In the genomic region with DNA sequence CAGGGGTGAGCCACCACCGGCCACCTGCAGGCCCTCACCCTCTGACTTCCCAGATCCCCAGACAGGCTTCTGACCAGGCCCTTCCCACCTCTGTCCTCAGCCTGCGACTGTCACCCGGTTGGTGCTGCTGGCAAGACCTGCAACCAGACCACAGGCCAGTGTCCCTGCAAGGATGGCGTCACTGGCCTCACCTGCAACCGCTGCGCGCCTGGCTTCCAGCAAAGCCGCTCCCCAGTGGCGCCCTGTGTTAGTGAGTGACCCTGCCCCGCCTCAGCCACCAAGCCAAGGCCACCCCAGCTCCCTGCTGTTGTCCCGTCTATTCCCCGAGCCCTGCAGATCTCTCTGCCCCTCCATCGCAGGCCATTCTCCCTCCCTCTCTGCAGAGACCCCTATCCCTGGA, we compare ENCODE assay signal across 13 cellular contexts. TPM values are rescaled to one million over a fixed set of nuclear protein-coding genes. Genes with fewer than 3 reads are reported as not detected.
DNase-seq lines count a peak whose midpoint lies in the region; ATAC-seq and TF ChIP-seq lines count a peak whose summit lies in the region.
"Had no signal": no experiment of that assay in that cellular context is flagged by ENCODE, and none has a peak within 500 bp of the region (broad histone marks: within the 10 kb centered on the region; RNA-seq: fewer than 3 reads in every experiment).

No MANE protein-coding gene starts in this region.

- H3K9ac ChIP-seq in SU-DHL-6 (ENCODE audit: low read length) = no peak overlapping the region

- H3K36me3 ChIP-seq in SU-DHL-6 (ENCODE audit: low read length) = no peaks in the 10 kb centered on the region
- H3K36me3 ChIP-seq: left ventricle myocardium inferior, thoracic aorta had no signal

- no peak overlapping the region for H3K27ac Mint-ChIP-seq in glutamatergic neuron (ENCODE audit: unreplicated experiment)

- H3F3A ChIP-seq in SU-DHL-6 (ENCODE audit: insufficient read depth) = peaks cover 12% of the 10 kb centered on the region; the same call in 1 of the 2 replicates

- H3K9me3 Mint-ChIP-seq in glutamatergic neuron (ENCODE audit: unreplicated experiment) = peaks cover 10% of the 10 kb centered on the region

- peaks cover 20% of the 10 kb centered on the region for H3K27me3 Mint-ChIP-seq in glutamatergic neuron (ENCODE audit: unreplicated experiment)

- H3K4me1 Mint-ChIP-seq in glutamatergic neuron (ENCODE audit: low read depth, unreplicated experiment) = peaks cover 18% of the 10 kb centered on the region

- peak overlapping the region; percentile 65 for H3K4me2 ChIP-seq in SU-DHL-6 (ENCODE audit: low read depth, low read length, poor library complexity, severe bottlenecking)

- no peaks in the 10 kb centered on the region for H3K79me2 ChIP-seq in SU-DHL-6 (ENCODE audit: insufficient read depth, low read length)

- H3K36me3 Mint-ChIP-seq in glutamatergic neuron (ENCODE audit: unreplicated experiment) = no peaks in the 10 kb centered on the region

- H4K20me1 ChIP-seq in SU-DHL-6 (ENCODE audit: low read depth, low read length) = no peaks in the 10 kb centered on the region; the same call in 1 of the 2 replicates

- H3K9me2 ChIP-seq in SU-DHL-6 (replicated peaks; ENCODE audit: insufficient read depth, low read length) = no peaks in the 10 kb centered on the region

- ATAC-seq in HG03095 (IDR thresholded peaks at IDR 0.05; ENCODE audit: unreplicated experiment) = no peak

- TF ChIP-seq CTCF in SU-DHL-6 (IDR thresholded peaks at IDR 0.05; ENCODE audit: insufficient read depth, low read length, poor library complexity, severe bottlenecking) (no peak), glutamatergic neuron (IDR thresholded peaks at IDR 0.05; ENCODE audit: partially characterized antibody, unreplicated experiment) (no peak)

- H3K4me3 Mint-ChIP-seq in glutamatergic neuron (ENCODE audit: unreplicated experiment) = peak overlapping the region; percentile 67

- DNase-seq in 8988T = peak; percentile 40
- peak; percentile 13 for DNase-seq in COLO668 (lab: John Stamatoyannopoulos, UW; ENCODE audit: unreplicated experiment)
- DNase-seq in glutamatergic neuron = no peak
- no peak for DNase-seq in KG1 (lab: John Stamatoyannopoulos, UW)
- no peak for DNase-seq in stimulated activated CD8-positive, alpha-beta memory T cell treated with anti-CD3 and anti-CD28 coated beads, Interleukin-4, amount 100 ng/mL, for 48 hours
- DNase-seq in DMS 273 (lab: John Stamatoyannopoulos, UW; ENCODE audit: unreplicated experiment) = no peak
- DNase-seq: dermis blood vessel endothelial cell, left ventricle myocardium inferior, NCI-H2029 treated with DMSO at 0.1 percent for 48 hours had no signal

- H2AFZ ChIP-seq in SU-DHL-6 (ENCODE audit: low read depth, low read length, severe bottlenecking) = no peak overlapping the region

- H3K27ac ChIP-seq in SU-DHL-6 (ENCODE audit: low read depth, low read length) = no peak overlapping the region
- H3K27ac ChIP-seq: left ventricle myocardium inferior, thoracic aorta had no signal

- H3K4me3 ChIP-seq in SU-DHL-6 (ENCODE audit: insufficient read depth, low read length, poor library complexity, severe bottlenecking) = no peak overlapping the region

- no peaks in the 10 kb centered on the region for H3K27me3 ChIP-seq in SU-DHL-6 (ENCODE audit: low read length)

- H3K9me3 ChIP-seq in SU-DHL-6 (ENCODE audit: insufficient read depth, low read length) = no peaks in the 10 kb centered on the region
- H3K9me3 ChIP-seq: left ventricle myocardium inferior, thoracic aorta had no signal

RNA-seq across cellular contexts. Expression of gene NTN3, which starts 1.8 kb away (rescaled TPM):
- total RNA-seq in glutamatergic neuron (ENCODE audit: unreplicated experiment) = 5.4 TPM
- total RNA-seq: dermis blood vessel endothelial cell, HT1080 had no signal

RNA-seq across cellular contexts. Expression of gene TBC1D24, which starts 2.0 kb away (rescaled TPM):
- 58.4 TPM for total RNA-seq in glutamatergic neuron (ENCODE audit: unreplicated experiment)

RNA-seq across cellular contexts. Expression of gene TEDC2, which starts 13.0 kb away (rescaled TPM):
- 21.1 TPM for total RNA-seq in glutamatergic neuron (ENCODE audit: unreplicated experiment)

RNA-seq across cellular contexts. Expression of gene ATP6V0C, which starts 40.9 kb away (rescaled TPM):
- total RNA-seq in glutamatergic neuron (ENCODE audit: unreplicated experiment) = 274 TPM

RNA-seq across cellular contexts. Expression of gene CCNF, which starts 43.6 kb away (rescaled TPM):
- 26.4 TPM for total RNA-seq in glutamatergic neuron (ENCODE audit: unreplicated experiment)

Comparison
In these comparisons a context has a peak if more than half of its experiments do, and no peak if none do; other contexts are left out.
1. DNase-seq: peak in 8988T (single experiment) and COLO668 (single experiment); none in glutamatergic neuron (single experiment), KG1 (single experiment), stimulated activated CD8-positive, alpha-beta memory T cell treated with anti-CD3 and anti-CD28 coated beads, Interleukin-4, amount 100 ng/mL, for 48 hours (single experiment) and DMS 273 (single experiment).